Comparison of ENCODE assay signal across 1 cellular context in genomic region chr16:57123969-57124674, GRCh38.
TF ChIP-seq lines count a peak whose summit lies in the region.

No MANE protein-coding gene starts in this region.

TF ChIP-seq in WTC11, 78 proteins besides CTCF, POLR2A, EP300 and RAD21 (continued from another document):
- no peak for TF ChIP-seq E2F5 (CRISPR knock-in tag; IDR thresholded peaks at IDR 0.05)
- no peak for TF ChIP-seq NR2C2 (CRISPR knock-in tag; IDR thresholded peaks at IDR 0.05)
- TF ChIP-seq ZNF281 (CRISPR knock-in tag; IDR thresholded peaks at IDR 0.05) = no peak
- no peak for TF ChIP-seq AR (CRISPR knock-in tag; IDR thresholded peaks at IDR 0.05)
- no peak for TF ChIP-seq ZBTB43 (CRISPR knock-in tag; IDR thresholded peaks at IDR 0.05)
- no peak for TF ChIP-seq HMGXB4 (CRISPR knock-in tag; IDR thresholded peaks at IDR 0.05)
- no peak for TF ChIP-seq HMGA2 (CRISPR knock-in tag; IDR thresholded peaks at IDR 0.05)
- TF ChIP-seq JUN (CRISPR knock-in tag; IDR thresholded peaks at IDR 0.05) = no peak
- no peak for TF ChIP-seq ZSCAN18 (CRISPR knock-in tag; IDR thresholded peaks at IDR 0.05)
- TF ChIP-seq FOXJ3 (CRISPR knock-in tag; IDR thresholded peaks at IDR 0.05; ENCODE audit: borderline replicate concordance) = no peak
- TF ChIP-seq TEAD4 (CRISPR knock-in tag; IDR thresholded peaks at IDR 0.05) = no peak
- no peak for TF ChIP-seq ZNF416 (CRISPR knock-in tag; IDR thresholded peaks at IDR 0.05)
- no peak for TF ChIP-seq PRRX2 (CRISPR knock-in tag; IDR thresholded peaks at IDR 0.05)
